19 cellular contexts compared by ENCODE assay signal in the genomic region with DNA sequence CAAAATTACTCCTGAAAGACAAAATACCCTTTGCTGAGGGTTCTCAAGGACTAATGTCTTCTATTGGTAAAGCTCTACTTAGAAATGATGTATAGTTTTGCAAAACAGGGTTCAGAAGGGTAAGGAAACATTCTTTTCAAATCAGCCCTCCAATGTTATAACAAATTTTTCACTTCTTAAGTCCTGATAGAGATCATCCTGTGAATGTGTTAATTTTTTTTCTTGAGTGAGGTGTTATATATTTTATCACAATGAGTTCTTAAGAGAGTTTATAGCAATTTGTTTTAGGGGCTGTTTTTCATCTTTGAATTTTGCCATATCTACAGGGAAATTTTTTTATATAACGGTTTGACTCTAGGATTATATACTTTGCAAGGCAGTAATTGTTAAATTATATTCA.
"Had no signal": no experiment of that assay in that cellular context is flagged by ENCODE, and none has a peak within 500 bp of the region (broad histone marks: within the 10 kb centered on the region; RNA-seq: fewer than 3 reads in every experiment).

No MANE protein-coding gene starts in this region.

- H3K27ac Mint-ChIP-seq: activated B cell treated with CpG ODN at 0.5 μM for 24 hours; activated CD4-positive, alpha-beta memory T cell treated with anti-CD3 and anti-CD28 coated beads for 36 hours; activated CD4-positive, alpha-beta T cell treated with anti-CD3 and anti-CD28 coated beads for 36 hours; activated CD8-positive, alpha-beta memory T cell treated with anti-CD3 and anti-CD28 coated beads, Interleukin-2, amount 10 ng/mL, durations not matched to agents 7 days and 5 days; activated naive CD4-positive, alpha-beta T cell treated with anti-CD3 and anti-CD28 coated beads, Interleukin-2, amount 50 U/mL, for 72 hours; neural progenitor cell; stimulated activated effector memory CD8-positive, alpha-beta T cell treated with anti-CD3 and anti-CD28 coated beads, Interleukin-12 subunit alpha, Interleukin-12 subunit beta, amount 100 ng/mL, for 72 hours had no signal

- H3K27me3 Mint-ChIP-seq: activated B cell treated with CpG ODN at 0.5 μM for 24 hours; activated CD4-positive, alpha-beta memory T cell treated with anti-CD3 and anti-CD28 coated beads for 36 hours; activated CD4-positive, alpha-beta T cell treated with anti-CD3 and anti-CD28 coated beads for 36 hours; activated CD8-positive, alpha-beta memory T cell treated with anti-CD3 and anti-CD28 coated beads, Interleukin-2, amount 10 ng/mL, durations not matched to agents 7 days and 5 days had no signal

- H3K4me1 Mint-ChIP-seq: activated B cell treated with CpG ODN at 0.5 μM for 24 hours had no signal

- H3K4me3 Mint-ChIP-seq: activated B cell treated with CpG ODN at 0.5 μM for 24 hours; activated CD4-positive, alpha-beta memory T cell treated with anti-CD3 and anti-CD28 coated beads for 36 hours; activated CD4-positive, alpha-beta T cell treated with anti-CD3 and anti-CD28 coated beads for 36 hours; activated CD8-positive, alpha-beta memory T cell treated with anti-CD3 and anti-CD28 coated beads, Interleukin-2, amount 10 ng/mL, durations not matched to agents 7 days and 5 days; neural progenitor cell; stimulated activated effector memory CD8-positive, alpha-beta T cell treated with anti-CD3 and anti-CD28 coated beads, Interleukin-12 subunit alpha, Interleukin-12 subunit beta, amount 100 ng/mL, for 72 hours had no signal

- DNase-seq: activated B cell treated with CpG ODN at 0.5 μM for 24 hours; activated CD4-positive, alpha-beta memory T cell treated with anti-CD3 and anti-CD28 coated beads for 36 hours; activated CD4-positive, alpha-beta T cell treated with anti-CD3 and anti-CD28 coated beads for 36 hours; activated CD8-positive, alpha-beta memory T cell treated with anti-CD3 and anti-CD28 coated beads, Interleukin-2, amount 10 ng/mL, durations not matched to agents 7 days and 5 days; activated T-cell treated with anti-CD3 and anti-CD28 coated beads for 4 hours; colonic mucosa; dorsolateral prefrontal cortex; glutamatergic neuron; left ventricle myocardium superior; mammary epithelial cell; posterior cingulate gyrus; small intestine; stimulated activated CD4-positive, alpha-beta T cell treated with anti-CD3 and anti-CD28 coated beads, Interleukin-2, amount 100 ng/mL, for 24 hours; stomach; T-helper 9 cell had no signal

- ATAC-seq: activated CD4-positive, alpha-beta T cell treated with anti-CD3 and anti-CD28 coated beads for 36 hours; activated CD8-positive, alpha-beta memory T cell treated with anti-CD3 and anti-CD28 coated beads, Interleukin-2, amount 10 ng/mL, durations not matched to agents 7 days and 5 days; activated naive CD4-positive, alpha-beta T cell treated with anti-CD3 and anti-CD28 coated beads, Interleukin-2, amount 50 U/mL, for 72 hours; left ventricle myocardium superior; sciatic nerve; stimulated activated effector memory CD8-positive, alpha-beta T cell treated with anti-CD3 and anti-CD28 coated beads, Interleukin-12 subunit alpha, Interleukin-12 subunit beta, amount 100 ng/mL, for 72 hours had no signal

- H3K9me3 Mint-ChIP-seq: activated B cell treated with CpG ODN at 0.5 μM for 24 hours; activated CD4-positive, alpha-beta memory T cell treated with anti-CD3 and anti-CD28 coated beads for 36 hours; activated naive CD4-positive, alpha-beta T cell treated with anti-CD3 and anti-CD28 coated beads, Interleukin-2, amount 50 U/mL, for 72 hours; neural progenitor cell; stimulated activated effector memory CD8-positive, alpha-beta T cell treated with anti-CD3 and anti-CD28 coated beads, Interleukin-12 subunit alpha, Interleukin-12 subunit beta, amount 100 ng/mL, for 72 hours had no signal
